In genomic region chr11:22276535-22276934, GRCh38 we compare ENCODE assay signal across 22 cellular contexts.
"Had no signal": no experiment of that assay in that cellular context is flagged by ENCODE, and none has a peak within 500 bp of the region (broad histone marks: within the 10 kb centered on the region; RNA-seq: fewer than 3 reads in every experiment).

No MANE protein-coding gene starts in this region.

- H3K27ac ChIP-seq: PC-9 had no signal

- FAIRE-seq: bronchial epithelial cell had no signal

- H3K4me3 ChIP-seq: PC-9 had no signal

- ATAC-seq: activated CD8-positive, alpha-beta memory T cell treated with anti-CD3 and anti-CD28 coated beads, Interleukin-2, amount 10 ng/mL, durations not matched to agents 7 days and 5 days; WTC11 had no signal

- H3K4me2 ChIP-seq: PC-9 had no signal

- H2AFZ ChIP-seq: PC-9 had no signal

- DNase-seq: activated CD4-positive, alpha-beta T cell treated with anti-CD3 and anti-CD28 coated beads for 48 hours; activated CD4-positive, alpha-beta T cell treated with anti-CD3 and anti-CD28 coated beads, Interleukin-2, amount 50 U/mL, for 48 hours; activated CD4-positive, CD25-positive, alpha-beta regulatory T cell treated with anti-CD3 and anti-CD28 coated beads, Interleukin-2, amount 50 U/mL, for 72 hours; activated CD8-positive, alpha-beta memory T cell treated with anti-CD3 and anti-CD28 coated beads, Interleukin-2, amount 10 ng/mL, durations not matched to agents 7 days and 5 days; activated effector memory CD4-positive, alpha-beta T cell treated with Interleukin-2 at 50 U/mL for 16 hours; activated naive CD4-positive, alpha-beta T cell; activated T-cell treated with anti-CD3 and anti-CD28 coated beads, Interleukin-2, amount 50 U/mL, for 24 hours; aorta; central memory CD4-positive, alpha-beta T cell; MM.1S; NCI-H1105; NCI-H1436; NCI-H1694 treated with DMSO at 0.1 percent for 48 hours; NCI-H2029 treated with DMSO at 0.1 percent for 48 hours; NCI-H345; NCI-H510A; NCI-H526 treated with DMSO at 0.1 percent for 48 hours; NK-92 treated with Interleukin-12 subunit alpha and Interleukin-12 subunit beta, amount 100 ng/mL, for 24 hours; PC-9; SHP77 treated with DMSO at 0.1 percent for 48 hours had no signal
